ENCODE assay signal across 1 cellular context in genomic region chr17:75404739-75405364, GRCh38.
A peak's percentile ranks its signal among the peaks of the same experiment; 100 is the strongest.
TF ChIP-seq lines count a peak whose summit lies in the region.

No MANE protein-coding gene starts in this region.

TF ChIP-seq in HepG2, 621 proteins besides CTCF, POLR2A, EP300 and RAD21 (continued from another document and continues in another):
- TF ChIP-seq ZXDC (CRISPR knock-in tag; IDR thresholded peaks at IDR 0.05) (0 out of 2 replicates have a peak, but pooled peaks have one; percentile 12), E2F5 (CRISPR knock-in tag; conservative IDR thresholded peaks at IDR 0.05) (no peak), HDAC1 (CRISPR knock-in tag; IDR thresholded peaks at IDR 0.05) (peak; percentile 29), PLRG1 (conservative IDR thresholded peaks at IDR 0.05) (no peak), HBP1 (CRISPR knock-in tag; IDR thresholded peaks at IDR 0.05; ENCODE audit: low read depth) (no peak), MAX (IDR thresholded peaks at IDR 0.05) (no peak), HOXA3 (CRISPR knock-in tag; IDR thresholded peaks at IDR 0.05) (no peak), ZNF142 (CRISPR knock-in tag; IDR thresholded peaks at IDR 0.05) (peak; percentile 58; the same call in 1 of the 2 replicates), MYC (CRISPR knock-in tag; IDR thresholded peaks at IDR 0.05; ENCODE audit: borderline replicate concordance) (0 out of 2 replicates have a peak, but pooled peaks have one; percentile 6), MAFK (conservative IDR thresholded peaks at IDR 0.05 in 1 of 2, IDR thresholded peaks at IDR 0.05 in 1 of 2; ENCODE audit: low read length in 2 of 2) (no peak), MXD1 (CRISPR knock-in tag; IDR thresholded peaks at IDR 0.05) (no peak), KLF12 (CRISPR knock-in tag; IDR thresholded peaks at IDR 0.05; ENCODE audit: borderline replicate concordance) (no peak), RFX3 (CRISPR knock-in tag; IDR thresholded peaks at IDR 0.05) (no peak), ELF4 (CRISPR knock-in tag; IDR thresholded peaks at IDR 0.05; ENCODE audit: borderline replicate concordance) (no peak; the same call in 1 of the 2 replicates), ZNF713 (CRISPR knock-in tag; IDR thresholded peaks at IDR 0.05) (no peak), PBX2 (CRISPR knock-in tag; IDR thresholded peaks at IDR 0.05) (peak; percentile 28; the same call in 1 of the 2 replicates), RBM39 (IDR thresholded peaks at IDR 0.05; ENCODE audit: low read depth, low read length, poor library complexity, severe bottlenecking) (no peak), ZFYVE20 (CRISPR knock-in tag; IDR thresholded peaks at IDR 0.05; ENCODE audit: borderline replicate concordance, low read depth) (no peak), TARDBP (CRISPR knock-in tag; IDR thresholded peaks at IDR 0.05) (0 out of 2 replicates have a peak, but pooled peaks have one; percentile 13), ZNF34 (CRISPR knock-in tag; IDR thresholded peaks at IDR 0.05; ENCODE audit: borderline replicate concordance) (0 out of 2 replicates have a peak, but pooled peaks have one; percentile 5), MED8 (CRISPR knock-in tag; IDR thresholded peaks at IDR 0.05; ENCODE audit: insufficient replicate concordance) (no peak), CSRNP1 (CRISPR knock-in tag; IDR thresholded peaks at IDR 0.05) (no peak; the same call in 1 of the 2 replicates), YY1 (IDR thresholded peaks at IDR 0.05; ENCODE audit: insufficient read depth, insufficient replicate concordance, low read depth, low read length) (no peak), ZNF564 (CRISPR knock-in tag; IDR thresholded peaks at IDR 0.05) (peak; percentile 69), HDAC6 (IDR thresholded peaks at IDR 0.05; ENCODE audit: low read depth, low read length) (no peak), KDM5A (IDR thresholded peaks at IDR 0.05; ENCODE audit: borderline replicate concordance, low read length) (no peak), ZBTB7B (CRISPR knock-in tag; IDR thresholded peaks at IDR 0.05) (no peak), HNF1A (IDR thresholded peaks at IDR 0.05; ENCODE audit: low read depth) (no peak), HNF1A (CRISPR knock-in tag; IDR thresholded peaks at IDR 0.05; ENCODE audit: borderline replicate concordance) (no peak), ZBTB49 (CRISPR knock-in tag; IDR thresholded peaks at IDR 0.05; ENCODE audit: borderline replicate concordance) (no peak)
